Comparison of ENCODE assay signal across 29 cellular contexts in the genomic region with DNA sequence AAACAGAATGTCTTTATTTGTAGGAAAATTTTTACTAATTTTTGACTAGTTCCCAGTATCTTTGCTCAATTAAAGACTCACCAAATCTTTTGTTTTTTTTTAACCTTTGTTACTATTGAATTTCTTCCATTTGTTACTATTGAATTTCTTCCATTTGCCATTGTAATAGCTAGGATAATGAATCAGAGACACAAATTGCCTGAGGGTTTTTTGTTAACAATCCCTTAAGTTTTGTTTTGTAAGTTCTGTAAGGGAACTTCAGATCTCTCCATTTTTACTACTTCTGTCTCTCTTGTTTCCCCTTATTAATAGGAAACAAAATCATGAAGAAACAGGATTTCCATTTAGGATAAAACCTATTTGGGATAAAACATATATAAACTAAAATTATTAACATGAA.
"Had no signal": no experiment of that assay in that cellular context is flagged by ENCODE, and none has a peak within 500 bp of the region (broad histone marks: within the 10 kb centered on the region; RNA-seq: fewer than 3 reads in every experiment).

No MANE protein-coding gene starts in this region.

- H3K4me3 ChIP-seq: K562, SJSA1 had no signal

- DNase-seq: activated B cell treated with CpG ODN at 0.5 μM for 24 hours; activated CD4-positive, alpha-beta memory T cell treated with anti-CD3 and anti-CD28 coated beads, Interleukin-2, amount 10 ng/mL, durations not matched to agents 7 days and 5 days; activated CD4-positive, alpha-beta T cell treated with anti-CD3 and anti-CD28 coated beads for 48 hours; activated CD4-positive, CD25-positive, alpha-beta regulatory T cell treated with anti-CD3 and anti-CD28 coated beads, Interleukin-2, amount 50 U/mL, for 72 hours; activated CD8-positive, alpha-beta memory T cell treated with anti-CD3 and anti-CD28 coated beads for 24 hours; activated CD8-positive, alpha-beta memory T cell treated with anti-CD3 and anti-CD28 coated beads, Interleukin-2, amount 10 ng/mL, durations not matched to agents 7 days and 5 days; activated CD8-positive, alpha-beta memory T cell treated with anti-CD3 and anti-CD28 coated beads, Interleukin-2, amount 50 U/mL, for 48 hours; activated effector memory CD4-positive, alpha-beta T cell treated with Interleukin-2 at 50 U/mL for 16 hours; activated naive CD4-positive, alpha-beta T cell; activated naive CD4-positive, alpha-beta T cell treated with anti-CD3 and anti-CD28 coated beads, Interleukin-2, amount 50 U/mL, for 16 hours; activated naive CD8-positive, alpha-beta T cell treated with anti-CD3 and anti-CD28 coated beads, Interleukin-2, amount 10 ng/mL, durations not matched to agents 7 days and 5 days; activated T-cell treated with anti-CD3 and anti-CD28 coated beads, Interleukin-2, amount 50 U/mL, for 48 hours; anterior cingulate cortex; NCI-H1105; NCI-H1417 treated with DMSO at 0.1 percent for 48 hours; NCI-H187 treated with DMSO at 0.1 percent for 48 hours; NCI-H2171 treated with DMSO at 0.1 percent for 48 hours; NCI-H2227 treated with DMSO at 0.1 percent for 48 hours; NCI-H446 treated with DMSO at 0.1 percent for 48 hours; NCI-H524; NCI-H69; NK-92 treated with Interleukin-12 subunit alpha and Interleukin-12 subunit beta, amount 100 ng/mL, for 24 hours; OCI-M1; RPMI8226; SHP77 treated with DMSO at 0.1 percent for 48 hours; SK-N-SH had no signal

- H3K27ac ChIP-seq: SJSA1, VCaP had no signal

- H3K4me1 ChIP-seq: SJSA1 had no signal

- H3K9ac ChIP-seq: SK-N-SH had no signal

- H3K9me3 ChIP-seq: SJSA1, SK-N-SH had no signal

- H3K27me3 ChIP-seq: SJSA1 had no signal
